17 cellular contexts compared by ENCODE assay signal in the genomic region with DNA sequence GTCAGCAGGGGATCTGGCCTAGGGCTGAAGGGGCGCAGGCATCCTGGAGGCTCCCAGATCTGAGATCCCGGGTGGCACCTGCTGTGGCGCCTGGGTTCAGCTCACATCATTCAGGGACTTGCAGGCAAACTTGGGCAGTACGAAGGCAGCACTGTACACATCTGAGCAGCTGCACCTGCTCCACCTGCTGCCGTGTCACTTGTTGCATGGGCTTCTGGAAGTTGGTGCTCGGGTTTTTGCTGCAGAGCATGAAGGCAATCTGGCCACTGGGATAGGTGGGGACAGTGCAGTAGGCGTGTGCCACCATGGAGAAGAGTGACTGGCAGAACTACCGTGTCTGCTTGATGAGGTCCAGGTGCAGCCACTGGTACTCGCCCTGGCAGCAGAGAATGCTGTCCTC. TPM values are rescaled to one million over a fixed set of nuclear protein-coding genes. Genes with fewer than 3 reads are reported as not detected.
DNase-seq lines count a peak whose midpoint lies in the region; ATAC-seq and TF ChIP-seq lines count a peak whose summit lies in the region.
"Had no signal": no experiment of that assay in that cellular context is flagged by ENCODE, and none has a peak within 500 bp of the region (broad histone marks: within the 10 kb centered on the region; RNA-seq: fewer than 3 reads in every experiment).

No MANE protein-coding gene starts in this region.

- no peak for ATAC-seq in HG02571 (IDR thresholded peaks at IDR 0.05; ENCODE audit: unreplicated experiment)

- peaks cover 59 to 84% of the 10 kb centered on the region in 2 donors for H3K36me3 ChIP-seq in ascending aorta

- H3K4me3 ChIP-seq in ascending aorta: no peak overlapping the region
- H3K4me3 ChIP-seq: BLaER1, GM23248, HAP-1 had no signal

- intact Hi-C loops in posterior vena cava (cut with DNase I): no loop called here
- intact Hi-C loops in ascending aorta (cut with DNase I): no loop called here

- no peak for TF ChIP-seq CTCF in ascending aorta (IDR thresholded peaks at IDR 0.05)

- peak; percentile 62 for DNase-seq in NCI-H146 (lab: John Stamatoyannopoulos, UW)
- no peak for DNase-seq in NCI-H146 treated with DMSO at 0.1 percent for 48 hours (lab: John Stamatoyannopoulos, UW; ENCODE audit: unreplicated experiment)
- DNase-seq in NCI-H2107 (lab: John Stamatoyannopoulos, UW): peak; percentile 7
- DNase-seq in NCI-H510A (lab: John Stamatoyannopoulos, UW): peak; percentile 84
- DNase-seq in posterior vena cava (ENCODE audit: low spot score): peak; percentile 52
- DNase-seq in activated CD4-positive, alpha-beta T cell treated with anti-CD3 and anti-CD28 coated beads for 1 hour: no peak
- DNase-seq in ascending aorta (ENCODE audit: low spot score in 2 of 2): no peak
- DNase-seq: 8988T; CD4-positive, alpha-beta memory T cell; DMS153; DMS79; GDM1; GM23248 had no signal

- no peak overlapping the region for H3K27ac ChIP-seq in ascending aorta
- H3K27ac ChIP-seq: BLaER1, GM23248, HL-60 had no signal

- H3K9me3 ChIP-seq in ascending aorta: no peaks in the 10 kb centered on the region
- H3K9me3 ChIP-seq: BLaER1, HAP-1 had no signal

- H3K27me3 ChIP-seq in ascending aorta: no peaks in the 10 kb centered on the region
- H3K27me3 ChIP-seq: BLaER1 had no signal

- H3K4me1 ChIP-seq in ascending aorta: no peaks in the 10 kb centered on the region
- H3K4me1 ChIP-seq: BLaER1, HAP-1 had no signal

RNA-seq across cellular contexts. Expression of a gene that starts 48.6 kb away (rescaled TPM):
- 10 to 100 TPM; 43.0 to 51.0 TPM for total RNA-seq in posterior vena cava
- total RNA-seq in ascending aorta: 42.0 TPM

Comparison
In these comparisons a context has a peak if more than half of its experiments do, and no peak if none do; other contexts are left out.
1. DNase-seq: peak in NCI-H146 (single experiment), NCI-H2107 (single experiment), NCI-H510A (single experiment) and posterior vena cava (single experiment); none in NCI-H146 treated with DMSO at 0.1 percent for 48 hours (single experiment), activated CD4-positive, alpha-beta T cell treated with anti-CD3 and anti-CD28 coated beads for 1 hour (single experiment) and ascending aorta (0 of 2).